2 cellular contexts compared by ENCODE assay signal in the genomic region with DNA sequence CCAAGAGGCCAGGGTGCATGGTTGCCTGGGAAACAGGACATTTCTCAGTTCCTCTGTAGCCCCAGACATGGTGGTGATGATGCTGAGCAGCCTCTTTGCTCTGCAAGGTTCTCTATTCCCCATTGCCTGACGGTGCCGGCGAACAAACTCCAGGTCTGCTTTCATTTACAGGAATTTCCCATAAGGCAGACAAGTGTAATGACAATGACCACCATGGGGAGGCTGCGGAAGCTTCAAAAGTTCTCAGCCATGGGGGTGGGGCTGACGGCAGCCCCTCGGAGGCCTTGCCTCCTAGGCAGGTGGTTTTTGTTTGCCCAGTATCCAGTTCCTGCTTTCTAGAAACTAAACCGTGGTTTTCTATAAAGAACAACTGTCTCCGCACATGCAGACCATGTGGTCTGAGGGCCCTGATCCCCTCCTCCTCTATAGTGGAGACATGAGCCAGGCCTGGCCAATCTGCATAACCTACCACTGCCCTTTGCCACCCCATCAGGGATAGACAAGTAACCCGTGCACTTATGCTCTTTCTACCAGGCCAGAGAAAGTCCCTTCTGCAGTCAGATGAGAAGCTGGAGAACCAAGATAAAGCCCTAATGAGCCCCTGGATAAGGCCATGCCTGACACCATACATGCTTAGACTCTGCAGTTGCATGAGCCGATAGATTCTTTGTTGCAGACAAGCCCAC.
TF ChIP-seq lines count a peak whose summit lies in the region.

No MANE protein-coding gene starts in this region.

TF ChIP-seq in IMR-90, 13 proteins besides CTCF, POLR2A, EP300 and RAD21:
- TF ChIP-seq, protein P1, sequence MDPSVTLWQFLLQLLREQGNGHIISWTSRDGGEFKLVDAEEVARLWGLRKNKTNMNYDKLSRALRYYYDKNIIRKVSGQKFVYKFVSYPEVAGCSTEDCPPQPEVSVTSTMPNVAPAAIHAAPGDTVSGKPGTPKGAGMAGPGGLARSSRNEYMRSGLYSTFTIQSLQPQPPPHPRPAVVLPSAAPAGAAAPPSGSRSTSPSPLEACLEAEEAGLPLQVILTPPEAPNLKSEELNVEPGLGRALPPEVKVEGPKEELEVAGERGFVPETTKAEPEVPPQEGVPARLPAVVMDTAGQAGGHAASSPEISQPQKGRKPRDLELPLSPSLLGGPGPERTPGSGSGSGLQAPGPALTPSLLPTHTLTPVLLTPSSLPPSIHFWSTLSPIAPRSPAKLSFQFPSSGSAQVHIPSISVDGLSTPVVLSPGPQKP (IDR thresholded peaks at IDR 0.05; ENCODE audit: borderline replicate concordance, low read depth, low read length), result no peak
- TF ChIP-seq SMC3 (IDR thresholded peaks at IDR 0.05; ENCODE audit: low read depth, low read length) (0 out of 2 replicates have a peak, but pooled peaks have one; percentile 8), MAFK (IDR thresholded peaks at IDR 0.05; ENCODE audit: low read depth, low read length) (no peak), CEBPB (IDR thresholded peaks at IDR 0.05; ENCODE audit: low read depth, low read length) (no peak), CHD1 (IDR thresholded peaks at IDR 0.05; ENCODE audit: low read depth, low read length) (no peak), MAZ (IDR thresholded peaks at IDR 0.05; ENCODE audit: borderline replicate concordance, low read depth, low read length) (no peak), RFX5 (IDR thresholded peaks at IDR 0.05; ENCODE audit: low read depth, low read length) (no peak), NFE2L2 (IDR thresholded peaks at IDR 0.05; ENCODE audit: low read depth, low read length) (no peak)
TF ChIP-seq in IMR-90: peak in this region for 1.

TF ChIP-seq in K562, 482 proteins besides CTCF, POLR2A, EP300 and RAD21 (continues in another document):
- TF ChIP-seq ZNF778 (CRISPR knock-in tag; IDR thresholded peaks at IDR 0.05) (no peak), MAZ (CRISPR knock-in tag; conservative IDR thresholded peaks at IDR 0.05 in 1 of 2, IDR thresholded peaks at IDR 0.05 in 1 of 2) (no peak), JUNB (CRISPR knock-in tag; conservative IDR thresholded peaks at IDR 0.05) (no peak), ZNF76 (CRISPR knock-in tag; IDR thresholded peaks at IDR 0.05; ENCODE audit: borderline replicate concordance) (no peak), ARID2 (IDR thresholded peaks at IDR 0.05) (no peak), NFXL1 (CRISPR knock-in tag; IDR thresholded peaks at IDR 0.05) (no peak), MAFF (IDR thresholded peaks at IDR 0.05; ENCODE audit: low read length) (no peak), DNMT1 (IDR thresholded peaks at IDR 0.05) (no peak), MAX (CRISPR knock-in tag; IDR thresholded peaks at IDR 0.05) (peak; percentile 67), GATA2 (CRISPR knock-in tag; IDR thresholded peaks at IDR 0.05) (peak; percentile 76), POLR2AphosphoS5 (IDR thresholded peaks at IDR 0.05; ENCODE audit: control insufficient read depth, insufficient read depth, low read depth, low read length) (peak; percentile 85), ZNF707 (CRISPR knock-in tag; conservative IDR thresholded peaks at IDR 0.05) (no peak), HNRNPUL1 (IDR thresholded peaks at IDR 0.05; ENCODE audit: low read length) (no peak), EHMT2 (IDR thresholded peaks at IDR 0.05) (no peak), ZNF830 (CRISPR knock-in tag; IDR thresholded peaks at IDR 0.05) (no peak), LEF1 (IDR thresholded peaks at IDR 0.05) (0 out of 2 replicates have a peak, but pooled peaks have one; percentile 45), MTA1 (IDR thresholded peaks at IDR 0.05; ENCODE audit: borderline replicate concordance) (no peak), ATF7 (IDR thresholded peaks at IDR 0.05) (no peak), MYNN (IDR thresholded peaks at IDR 0.05) (peak; percentile 76; the same call in 1 of the 2 replicates), MYNN (CRISPR knock-in tag; IDR thresholded peaks at IDR 0.05) (no peak), XRCC4 (IDR thresholded peaks at IDR 0.05; ENCODE audit: extremely low read depth, insufficient read depth, insufficient read length) (no peak)
- TF ChIP-seq, protein P2, sequence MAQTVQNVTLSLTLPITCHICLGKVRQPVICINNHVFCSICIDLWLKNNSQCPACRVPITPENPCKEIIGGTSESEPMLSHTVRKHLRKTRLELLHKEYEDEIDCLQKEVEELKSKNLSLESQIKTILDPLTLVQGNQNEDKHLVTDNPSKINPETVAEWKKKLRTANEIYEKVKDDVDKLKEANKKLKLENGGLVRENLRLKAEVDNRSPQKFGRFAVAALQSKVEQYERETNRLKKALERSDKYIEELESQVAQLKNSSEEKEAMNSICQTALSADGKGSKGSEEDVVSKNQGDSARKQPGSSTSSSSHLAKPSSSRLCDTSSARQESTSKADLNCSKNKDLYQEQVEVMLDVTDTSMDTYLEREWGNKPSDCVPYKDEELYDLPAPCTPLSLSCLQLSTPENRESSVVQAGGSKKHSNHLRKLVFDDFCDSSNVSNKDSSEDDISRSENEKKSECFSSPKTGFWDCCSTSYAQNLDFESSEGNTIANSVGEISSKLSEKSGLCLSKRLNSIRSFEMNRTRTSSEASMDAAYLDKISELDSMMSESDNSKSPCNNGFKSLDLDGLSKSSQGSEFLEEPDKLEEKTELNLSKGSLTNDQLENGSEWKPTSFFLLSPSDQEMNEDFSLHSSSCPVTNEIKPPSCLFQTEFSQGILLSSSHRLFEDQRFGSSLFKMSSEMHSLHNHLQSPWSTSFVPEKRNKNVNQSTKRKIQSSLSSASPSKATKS (CRISPR knock-in tag; IDR thresholded peaks at IDR 0.05), result no peak
- TF ChIP-seq, protein P3, sequence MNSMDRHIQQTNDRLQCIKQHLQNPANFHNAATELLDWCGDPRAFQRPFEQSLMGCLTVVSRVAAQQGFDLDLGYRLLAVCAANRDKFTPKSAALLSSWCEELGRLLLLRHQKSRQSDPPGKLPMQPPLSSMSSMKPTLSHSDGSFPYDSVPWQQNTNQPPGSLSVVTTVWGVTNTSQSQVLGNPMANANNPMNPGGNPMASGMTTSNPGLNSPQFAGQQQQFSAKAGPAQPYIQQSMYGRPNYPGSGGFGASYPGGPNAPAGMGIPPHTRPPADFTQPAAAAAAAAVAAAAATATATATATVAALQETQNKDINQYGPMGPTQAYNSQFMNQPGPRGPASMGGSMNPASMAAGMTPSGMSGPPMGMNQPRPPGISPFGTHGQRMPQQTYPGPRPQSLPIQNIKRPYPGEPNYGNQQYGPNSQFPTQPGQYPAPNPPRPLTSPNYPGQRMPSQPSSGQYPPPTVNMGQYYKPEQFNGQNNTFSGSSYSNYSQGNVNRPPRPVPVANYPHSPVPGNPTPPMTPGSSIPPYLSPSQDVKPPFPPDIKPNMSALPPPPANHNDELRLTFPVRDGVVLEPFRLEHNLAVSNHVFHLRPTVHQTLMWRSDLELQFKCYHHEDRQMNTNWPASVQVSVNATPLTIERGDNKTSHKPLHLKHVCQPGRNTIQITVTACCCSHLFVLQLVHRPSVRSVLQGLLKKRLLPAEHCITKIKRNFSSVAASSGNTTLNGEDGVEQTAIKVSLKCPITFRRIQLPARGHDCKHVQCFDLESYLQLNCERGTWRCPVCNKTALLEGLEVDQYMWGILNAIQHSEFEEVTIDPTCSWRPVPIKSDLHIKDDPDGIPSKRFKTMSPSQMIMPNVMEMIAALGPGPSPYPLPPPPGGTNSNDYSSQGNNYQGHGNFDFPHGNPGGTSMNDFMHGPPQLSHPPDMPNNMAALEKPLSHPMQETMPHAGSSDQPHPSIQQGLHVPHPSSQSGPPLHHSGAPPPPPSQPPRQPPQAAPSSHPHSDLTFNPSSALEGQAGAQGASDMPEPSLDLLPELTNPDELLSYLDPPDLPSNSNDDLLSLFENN (IDR thresholded peaks at IDR 0.05; ENCODE audit: low read depth in 2 of 2, low read length in 2 of 2), result no peak
- TF ChIP-seq, protein P4, sequence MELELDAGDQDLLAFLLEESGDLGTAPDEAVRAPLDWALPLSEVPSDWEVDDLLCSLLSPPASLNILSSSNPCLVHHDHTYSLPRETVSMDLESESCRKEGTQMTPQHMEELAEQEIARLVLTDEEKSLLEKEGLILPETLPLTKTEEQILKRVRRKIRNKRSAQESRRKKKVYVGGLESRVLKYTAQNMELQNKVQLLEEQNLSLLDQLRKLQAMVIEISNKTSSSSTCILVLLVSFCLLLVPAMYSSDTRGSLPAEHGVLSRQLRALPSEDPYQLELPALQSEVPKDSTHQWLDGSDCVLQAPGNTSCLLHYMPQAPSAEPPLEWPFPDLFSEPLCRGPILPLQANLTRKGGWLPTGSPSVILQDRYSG (tag; conservative IDR thresholded peaks at IDR 0.05; ENCODE audit: low read depth), result peak; percentile 44; the same call in 1 of the 2 replicates
- TF ChIP-seq, protein P5, sequence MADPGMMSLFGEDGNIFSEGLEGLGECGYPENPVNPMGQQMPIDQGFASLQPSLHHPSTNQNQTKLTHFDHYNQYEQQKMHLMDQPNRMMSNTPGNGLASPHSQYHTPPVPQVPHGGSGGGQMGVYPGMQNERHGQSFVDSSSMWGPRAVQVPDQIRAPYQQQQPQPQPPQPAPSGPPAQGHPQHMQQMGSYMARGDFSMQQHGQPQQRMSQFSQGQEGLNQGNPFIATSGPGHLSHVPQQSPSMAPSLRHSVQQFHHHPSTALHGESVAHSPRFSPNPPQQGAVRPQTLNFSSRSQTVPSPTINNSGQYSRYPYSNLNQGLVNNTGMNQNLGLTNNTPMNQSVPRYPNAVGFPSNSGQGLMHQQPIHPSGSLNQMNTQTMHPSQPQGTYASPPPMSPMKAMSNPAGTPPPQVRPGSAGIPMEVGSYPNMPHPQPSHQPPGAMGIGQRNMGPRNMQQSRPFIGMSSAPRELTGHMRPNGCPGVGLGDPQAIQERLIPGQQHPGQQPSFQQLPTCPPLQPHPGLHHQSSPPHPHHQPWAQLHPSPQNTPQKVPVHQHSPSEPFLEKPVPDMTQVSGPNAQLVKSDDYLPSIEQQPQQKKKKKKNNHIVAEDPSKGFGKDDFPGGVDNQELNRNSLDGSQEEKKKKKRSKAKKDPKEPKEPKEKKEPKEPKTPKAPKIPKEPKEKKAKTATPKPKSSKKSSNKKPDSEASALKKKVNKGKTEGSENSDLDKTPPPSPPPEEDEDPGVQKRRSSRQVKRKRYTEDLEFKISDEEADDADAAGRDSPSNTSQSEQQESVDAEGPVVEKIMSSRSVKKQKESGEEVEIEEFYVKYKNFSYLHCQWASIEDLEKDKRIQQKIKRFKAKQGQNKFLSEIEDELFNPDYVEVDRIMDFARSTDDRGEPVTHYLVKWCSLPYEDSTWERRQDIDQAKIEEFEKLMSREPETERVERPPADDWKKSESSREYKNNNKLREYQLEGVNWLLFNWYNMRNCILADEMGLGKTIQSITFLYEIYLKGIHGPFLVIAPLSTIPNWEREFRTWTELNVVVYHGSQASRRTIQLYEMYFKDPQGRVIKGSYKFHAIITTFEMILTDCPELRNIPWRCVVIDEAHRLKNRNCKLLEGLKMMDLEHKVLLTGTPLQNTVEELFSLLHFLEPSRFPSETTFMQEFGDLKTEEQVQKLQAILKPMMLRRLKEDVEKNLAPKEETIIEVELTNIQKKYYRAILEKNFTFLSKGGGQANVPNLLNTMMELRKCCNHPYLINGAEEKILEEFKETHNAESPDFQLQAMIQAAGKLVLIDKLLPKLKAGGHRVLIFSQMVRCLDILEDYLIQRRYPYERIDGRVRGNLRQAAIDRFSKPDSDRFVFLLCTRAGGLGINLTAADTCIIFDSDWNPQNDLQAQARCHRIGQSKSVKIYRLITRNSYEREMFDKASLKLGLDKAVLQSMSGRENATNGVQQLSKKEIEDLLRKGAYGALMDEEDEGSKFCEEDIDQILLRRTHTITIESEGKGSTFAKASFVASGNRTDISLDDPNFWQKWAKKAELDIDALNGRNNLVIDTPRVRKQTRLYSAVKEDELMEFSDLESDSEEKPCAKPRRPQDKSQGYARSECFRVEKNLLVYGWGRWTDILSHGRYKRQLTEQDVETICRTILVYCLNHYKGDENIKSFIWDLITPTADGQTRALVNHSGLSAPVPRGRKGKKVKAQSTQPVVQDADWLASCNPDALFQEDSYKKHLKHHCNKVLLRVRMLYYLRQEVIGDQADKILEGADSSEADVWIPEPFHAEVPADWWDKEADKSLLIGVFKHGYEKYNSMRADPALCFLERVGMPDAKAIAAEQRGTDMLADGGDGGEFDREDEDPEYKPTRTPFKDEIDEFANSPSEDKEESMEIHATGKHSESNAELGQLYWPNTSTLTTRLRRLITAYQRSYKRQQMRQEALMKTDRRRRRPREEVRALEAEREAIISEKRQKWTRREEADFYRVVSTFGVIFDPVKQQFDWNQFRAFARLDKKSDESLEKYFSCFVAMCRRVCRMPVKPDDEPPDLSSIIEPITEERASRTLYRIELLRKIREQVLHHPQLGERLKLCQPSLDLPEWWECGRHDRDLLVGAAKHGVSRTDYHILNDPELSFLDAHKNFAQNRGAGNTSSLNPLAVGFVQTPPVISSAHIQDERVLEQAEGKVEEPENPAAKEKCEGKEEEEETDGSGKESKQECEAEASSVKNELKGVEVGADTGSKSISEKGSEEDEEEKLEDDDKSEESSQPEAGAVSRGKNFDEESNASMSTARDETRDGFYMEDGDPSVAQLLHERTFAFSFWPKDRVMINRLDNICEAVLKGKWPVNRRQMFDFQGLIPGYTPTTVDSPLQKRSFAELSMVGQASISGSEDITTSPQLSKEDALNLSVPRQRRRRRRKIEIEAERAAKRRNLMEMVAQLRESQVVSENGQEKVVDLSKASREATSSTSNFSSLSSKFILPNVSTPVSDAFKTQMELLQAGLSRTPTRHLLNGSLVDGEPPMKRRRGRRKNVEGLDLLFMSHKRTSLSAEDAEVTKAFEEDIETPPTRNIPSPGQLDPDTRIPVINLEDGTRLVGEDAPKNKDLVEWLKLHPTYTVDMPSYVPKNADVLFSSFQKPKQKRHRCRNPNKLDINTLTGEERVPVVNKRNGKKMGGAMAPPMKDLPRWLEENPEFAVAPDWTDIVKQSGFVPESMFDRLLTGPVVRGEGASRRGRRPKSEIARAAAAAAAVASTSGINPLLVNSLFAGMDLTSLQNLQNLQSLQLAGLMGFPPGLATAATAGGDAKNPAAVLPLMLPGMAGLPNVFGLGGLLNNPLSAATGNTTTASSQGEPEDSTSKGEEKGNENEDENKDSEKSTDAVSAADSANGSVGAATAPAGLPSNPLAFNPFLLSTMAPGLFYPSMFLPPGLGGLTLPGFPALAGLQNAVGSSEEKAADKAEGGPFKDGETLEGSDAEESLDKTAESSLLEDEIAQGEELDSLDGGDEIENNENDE (IDR thresholded peaks at IDR 0.05; ENCODE audit: low read depth, low read length), result no peak
- TF ChIP-seq, protein P6, sequence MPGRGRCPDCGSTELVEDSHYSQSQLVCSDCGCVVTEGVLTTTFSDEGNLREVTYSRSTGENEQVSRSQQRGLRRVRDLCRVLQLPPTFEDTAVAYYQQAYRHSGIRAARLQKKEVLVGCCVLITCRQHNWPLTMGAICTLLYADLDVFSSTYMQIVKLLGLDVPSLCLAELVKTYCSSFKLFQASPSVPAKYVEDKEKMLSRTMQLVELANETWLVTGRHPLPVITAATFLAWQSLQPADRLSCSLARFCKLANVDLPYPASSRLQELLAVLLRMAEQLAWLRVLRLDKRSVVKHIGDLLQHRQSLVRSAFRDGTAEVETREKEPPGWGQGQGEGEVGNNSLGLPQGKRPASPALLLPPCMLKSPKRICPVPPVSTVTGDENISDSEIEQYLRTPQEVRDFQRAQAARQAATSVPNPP (IDR thresholded peaks at IDR 0.05; ENCODE audit: borderline replicate concordance, insufficient read depth, insufficient read length), result no peak
- TF ChIP-seq, protein P7, sequence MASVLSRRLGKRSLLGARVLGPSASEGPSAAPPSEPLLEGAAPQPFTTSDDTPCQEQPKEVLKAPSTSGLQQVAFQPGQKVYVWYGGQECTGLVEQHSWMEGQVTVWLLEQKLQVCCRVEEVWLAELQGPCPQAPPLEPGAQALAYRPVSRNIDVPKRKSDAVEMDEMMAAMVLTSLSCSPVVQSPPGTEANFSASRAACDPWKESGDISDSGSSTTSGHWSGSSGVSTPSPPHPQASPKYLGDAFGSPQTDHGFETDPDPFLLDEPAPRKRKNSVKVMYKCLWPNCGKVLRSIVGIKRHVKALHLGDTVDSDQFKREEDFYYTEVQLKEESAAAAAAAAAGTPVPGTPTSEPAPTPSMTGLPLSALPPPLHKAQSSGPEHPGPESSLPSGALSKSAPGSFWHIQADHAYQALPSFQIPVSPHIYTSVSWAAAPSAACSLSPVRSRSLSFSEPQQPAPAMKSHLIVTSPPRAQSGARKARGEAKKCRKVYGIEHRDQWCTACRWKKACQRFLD (CRISPR knock-in tag; IDR thresholded peaks at IDR 0.05), result 0 out of 2 replicates have a peak, but pooled peaks have one; percentile 37
